Comparison of ENCODE assay signal across 8 cellular contexts in genomic region chr19:34667349-34668076, GRCh38. TPM values are rescaled to one million over a fixed set of nuclear protein-coding genes. Genes with fewer than 3 reads are reported as not detected.
A peak's percentile ranks its signal among the peaks of the same experiment; 100 is the strongest.
DNase-seq lines count a peak whose midpoint lies in the region; ATAC-seq and TF ChIP-seq lines count a peak whose summit lies in the region.

No MANE protein-coding gene starts in this region.

- H3K27ac Mint-ChIP-seq in CD4-positive, alpha-beta T cell = no peak overlapping the region

- H3K27ac ChIP-seq in CD4-positive, alpha-beta T cell (ENCODE audit: low read depth, low read length) = no peak overlapping the region
- peak overlapping the region; percentile 73 to 75 for H3K27ac ChIP-seq in left lung

- H3K9me3 ChIP-seq in CD4-positive, alpha-beta T cell (ENCODE audit: control insufficient read depth, low read length) = no peaks in the 10 kb centered on the region
- H3K9me3 ChIP-seq in adipocyte (ENCODE audit: control insufficient read depth, low read length) (no peaks in the 10 kb centered on the region), left lung (no peaks in the 10 kb centered on the region)

- ATAC-seq in CD4-positive, alpha-beta T cell (ENCODE audit: poor library complexity) = no peak
- ATAC-seq in left lung (peak; percentile 87), GM21515 (IDR thresholded peaks at IDR 0.05; ENCODE audit: unreplicated experiment) (no peak)
- ATAC-seq in activated CD4-positive, CD25-positive, alpha-beta regulatory T cell treated with anti-CD3 and anti-CD28 coated beads, Interleukin-2, amount 50 U/mL, for 24 hours = no peak

- POLR2A ChIA-PET in CD4-positive, alpha-beta T cell (lab: Charles Lee) = interaction anchor here (1.0 kb wide), 1 partner anchor 10 kb away, joined by 4 read pairs; the partner anchor contains the start of genes SCGB2B2 and ZNF302

- no peaks in the 10 kb centered on the region for H3K27me3 Mint-ChIP-seq in CD4-positive, alpha-beta T cell

- H3K4me3 ChIP-seq in adipocyte (ENCODE audit: low read length) = peak overlapping the region; percentile 77
- H3K4me3 ChIP-seq in left lung = peak overlapping the region; percentile 6 to 32

- no peaks in the 10 kb centered on the region for H3K36me3 ChIP-seq in adipocyte (ENCODE audit: control insufficient read depth, insufficient read depth, low read length, severe bottlenecking)
- H3K36me3 ChIP-seq in left lung = no peaks in the 10 kb centered on the region

- H3K27me3 ChIP-seq in CD4-positive, alpha-beta T cell (ENCODE audit: control insufficient read depth, insufficient read depth, low read length) = no peaks in the 10 kb centered on the region
- H3K27me3 ChIP-seq in adipocyte (replicated peaks; ENCODE audit: control insufficient read depth, insufficient read depth, low read length) (no peaks in the 10 kb centered on the region), left lung (no peaks in the 10 kb centered on the region)

- H3K4me1 ChIP-seq in adipocyte (ENCODE audit: control insufficient read depth, insufficient read depth, low read length) (peaks cover 8% of the 10 kb centered on the region), left lung (peaks cover 0 to 18% of the 10 kb centered on the region in 2 donors)

- intact Hi-C loops in CD4-positive, alpha-beta T cell (cut with DNase I, micrococcal nuclease) = no loop called here
- intact Hi-C loops in left lung (cut with DNase I) = no loop called here

- H3K4me3 Mint-ChIP-seq in CD4-positive, alpha-beta T cell = peak overlapping the region; percentile 36

- H3K9me3 Mint-ChIP-seq in CD4-positive, alpha-beta T cell = peaks cover 2% of the 10 kb centered on the region

- H3K4me1 Mint-ChIP-seq in CD4-positive, alpha-beta T cell (ENCODE audit: low read depth) = peaks cover 31% of the 10 kb centered on the region

- no peak for TF ChIP-seq CTCF in CD4-positive, alpha-beta T cell (IDR thresholded peaks at IDR 0.05)
- no peak for TF ChIP-seq CTCF in left lung (IDR thresholded peaks at IDR 0.05)

- DNase-seq in CD4-positive, alpha-beta T cell = no peak
- peak; percentile 17 for DNase-seq in LoVo (ENCODE audit: low spot score)
- peak; percentile 58 for DNase-seq in adipocyte (ENCODE audit: low read depth)
- DNase-seq in left lung = peak in 1 of 2 donors; percentile 66
- no peak for DNase-seq in NOMO-1 (lab: John Stamatoyannopoulos, UW; ENCODE audit: unreplicated experiment in 2 of 2)
- no peak for DNase-seq in pons (ENCODE audit: low spot score)

- CTCF ChIA-PET in CD4-positive, alpha-beta T cell (lab: Charles Lee) = no interaction called here

- H3K9ac ChIP-seq in adipocyte (ENCODE audit: low read length) = peak overlapping the region; percentile 84

- no peaks in the 10 kb centered on the region for H3K36me3 Mint-ChIP-seq in CD4-positive, alpha-beta T cell (ENCODE audit: low read depth)

RNA-seq across cellular contexts. Expression of gene SCGB2B2, which starts 9.4 kb away (rescaled TPM):
- total RNA-seq in CD4-positive, alpha-beta T cell = under 1 TPM; 0.30 to 0.42 TPM
- total RNA-seq in left lung = 1 to 10 TPM in 1 of 2 donors, under 1 TPM in 1; 0.47 to 1.7 TPM

RNA-seq across cellular contexts. Expression of gene ZNF302, which starts 10.0 kb away (rescaled TPM):
- 10 to 100 TPM; 12.2 to 12.9 TPM for total RNA-seq in CD4-positive, alpha-beta T cell
- total RNA-seq in left lung = 10 to 100 TPM; 23.8 to 24.9 TPM

Comparison
In these comparisons a context has a peak if more than half of its experiments do, and no peak if none do; other contexts are left out.
1. DNase-seq: peak in LoVo (single experiment) and adipocyte (single experiment); none in CD4-positive, alpha-beta T cell (0 of 10), NOMO-1 (0 of 2) and pons (single experiment).